Comparison of ENCODE assay signal across 18 cellular contexts in the genomic region with DNA sequence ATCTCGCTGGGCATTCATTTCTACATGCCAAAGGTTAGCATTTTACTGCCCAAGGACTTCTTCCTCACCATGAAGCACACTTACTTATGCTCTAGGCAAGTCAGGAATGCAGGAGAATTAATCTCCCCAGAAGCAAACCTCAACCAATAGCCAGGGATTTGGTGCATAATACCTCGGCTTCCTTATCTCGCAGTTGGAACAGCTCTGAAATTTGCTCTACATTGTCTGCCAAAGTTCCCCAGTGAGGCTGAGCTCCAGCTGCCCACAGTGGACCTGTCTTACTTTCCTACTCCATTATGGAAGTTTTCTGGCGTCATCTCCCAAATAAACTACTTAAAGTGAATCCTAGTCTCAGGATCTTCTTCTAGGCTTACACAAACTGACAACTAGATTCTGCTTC. TPM values are rescaled to one million over a fixed set of nuclear protein-coding genes. Genes with fewer than 3 reads are reported as not detected.
DNase-seq lines count a peak whose midpoint lies in the region; ATAC-seq and TF ChIP-seq lines count a peak whose summit lies in the region.
"Had no signal": no experiment of that assay in that cellular context is flagged by ENCODE, and none has a peak within 500 bp of the region (broad histone marks: within the 10 kb centered on the region; RNA-seq: fewer than 3 reads in every experiment).

No MANE protein-coding gene starts in this region.

- WGBS in endodermal cell (ENCODE audit: insufficient coverage in 1 of 2, insufficient read length in 1 of 2), 2 experiments = 94% methylated on average over 4 of the region's 4 CpGs

- H3K27me3 Mint-ChIP-seq in endodermal cell (ENCODE audit: insufficient read depth) (peaks cover 2% of the 10 kb centered on the region), neural progenitor cell (ENCODE audit: insufficient read depth, low read depth) (peaks cover 4% of the 10 kb centered on the region)

- H3K27ac Mint-ChIP-seq in endodermal cell (no peak overlapping the region), neural progenitor cell (peak overlapping the region; percentile 34)
- H3K27ac Mint-ChIP-seq: CD14-positive monocyte; CD4-positive, alpha-beta memory T cell had no signal

- no peak for TF ChIP-seq CTCF in endodermal cell (conservative IDR thresholded peaks at IDR 0.05)
- TF ChIP-seq CTCF in neural progenitor cell (IDR thresholded peaks at IDR 0.05) = no peak

- no peak overlapping the region for H3K27ac ChIP-seq in endodermal cell (ENCODE audit: low read depth, low read length)
- no peak overlapping the region for H3K27ac ChIP-seq in neural progenitor cell
- H3K27ac ChIP-seq: 22Rv1, A549, BLaER1, HL-60 had no signal

- H3K36me3 ChIP-seq in endodermal cell (ENCODE audit: control insufficient read depth, insufficient read depth, low read length) = no peaks in the 10 kb centered on the region
- H3K36me3 ChIP-seq in neural progenitor cell = no peaks in the 10 kb centered on the region
- H3K36me3 ChIP-seq: BLaER1, HAP-1 had no signal

- no peaks in the 10 kb centered on the region for H4K20me1 ChIP-seq in neural progenitor cell (ENCODE audit: low read depth)
- H4K20me1 ChIP-seq: BLaER1 had no signal

- H3K4me1 ChIP-seq in endodermal cell (ENCODE audit: control insufficient read depth, insufficient read depth, low read length) = no peaks in the 10 kb centered on the region
- H3K4me1 ChIP-seq in neural progenitor cell = no peaks in the 10 kb centered on the region
- H3K4me1 ChIP-seq: A549, HAP-1 had no signal

- H3K9me3 Mint-ChIP-seq in endodermal cell = peaks cover 27% of the 10 kb centered on the region
- peaks cover 9% of the 10 kb centered on the region for H3K9me3 Mint-ChIP-seq in neural progenitor cell
- H3K9me3 Mint-ChIP-seq: CD4-positive, alpha-beta memory T cell had no signal

- no peak overlapping the region for H3K4me3 Mint-ChIP-seq in endodermal cell
- no peak overlapping the region for H3K4me3 Mint-ChIP-seq in neural progenitor cell
- H3K4me3 Mint-ChIP-seq: CD14-positive monocyte; CD4-positive, alpha-beta memory T cell had no signal

- no peak overlapping the region for H3K9ac ChIP-seq in endodermal cell (ENCODE audit: extremely low read depth, low read length, poor library complexity, severe bottlenecking)
- H3K9ac ChIP-seq in neural progenitor cell = no peak overlapping the region
- H3K9ac ChIP-seq: BLaER1 had no signal

- H3K9me3 ChIP-seq in endodermal cell (ENCODE audit: control insufficient read depth, low read length) (peaks cover 32% of the 10 kb centered on the region), neural progenitor cell (ENCODE audit: low read depth) (no peaks in the 10 kb centered on the region)
- H3K9me3 ChIP-seq: A549 had no signal

- H3K36me3 Mint-ChIP-seq in endodermal cell (ENCODE audit: low read depth) (peaks cover 3% of the 10 kb centered on the region), neural progenitor cell (peaks cover 3% of the 10 kb centered on the region)
- H3K36me3 Mint-ChIP-seq: CD14-positive monocyte; CD4-positive, alpha-beta memory T cell had no signal

- H3K27me3 ChIP-seq in endodermal cell (ENCODE audit: control insufficient read depth, insufficient read depth, low read length, poor library complexity, severe bottlenecking) (no peaks in the 10 kb centered on the region), neural progenitor cell (no peaks in the 10 kb centered on the region)
- H3K27me3 ChIP-seq: BLaER1 had no signal

- no peaks in the 10 kb centered on the region for H3K79me2 ChIP-seq in neural progenitor cell (ENCODE audit: low read depth)

- ATAC-seq in GM18502 (IDR thresholded peaks at IDR 0.05; ENCODE audit: poor library complexity, unreplicated experiment) (no peak), HG03439 (IDR thresholded peaks at IDR 0.05; ENCODE audit: unreplicated experiment) (no peak)
- ATAC-seq: A549 had no signal

- H3K4me1 Mint-ChIP-seq in endodermal cell = peaks cover 7% of the 10 kb centered on the region
- no peaks in the 10 kb centered on the region for H3K4me1 Mint-ChIP-seq in neural progenitor cell
- H3K4me1 Mint-ChIP-seq: CD14-positive monocyte had no signal

- H3K4me3 ChIP-seq in endodermal cell (ENCODE audit: low read length) (peak overlapping the region; percentile 16), neural progenitor cell (no peak overlapping the region)
- H3K4me3 ChIP-seq: A549, BLaER1, HAP-1 had no signal

- no peak overlapping the region for H2AFZ ChIP-seq in neural progenitor cell (replicated peaks)

- no peaks in the 10 kb centered on the region for H3F3A ChIP-seq in neural progenitor cell (ENCODE audit: low read depth)

- no peak overlapping the region for H3K4me2 ChIP-seq in neural progenitor cell
- H3K4me2 ChIP-seq: A549, BLaER1 had no signal

- peak; percentile 37 for DNase-seq in NCI-H82 (lab: John Stamatoyannopoulos, UW)
- no peak for DNase-seq in NCI-H82 treated with DMSO at 0.1 percent for 48 hours (lab: John Stamatoyannopoulos, UW; ENCODE audit: unreplicated experiment)
- DNase-seq in amniotic epithelial cell (ENCODE audit: low read depth) = peak; percentile 82
- DNase-seq in endodermal cell = no peak
- DNase-seq in neural progenitor cell (ENCODE audit: low spot score) = no peak
- DNase-seq in stimulated activated naive CD4-positive, alpha-beta T cell treated with Interleukin-2 at 50 U/mL for 16 hours (lab: John Stamatoyannopoulos, UW) = no peak
- DNase-seq: CD4-positive, alpha-beta memory T cell; DMS153; DMS79; GDM1 had no signal

RNA-seq across cellular contexts. Expression of a gene that starts 57.6 kb away (rescaled TPM):
- total RNA-seq in endodermal cell = 1 to 10 TPM; 3.1 to 5.7 TPM
- 3.6 TPM for polyA plus RNA-seq in endodermal cell (2013, experiment 1 of 2)
- 1.7 TPM for polyA plus RNA-seq in endodermal cell (2013, experiment 2 of 2)
- 1.8 and 2.7 TPM in 2 replicates for total RNA-seq in neural progenitor cell (ENCODE audit: low replicate concordance)

Comparison
In these comparisons a context has a peak if more than half of its experiments do, and no peak if none do; other contexts are left out.
1. DNase-seq: peak in NCI-H82 (single experiment) and amniotic epithelial cell (single experiment); none in NCI-H82 treated with DMSO at 0.1 percent for 48 hours (single experiment), endodermal cell (single experiment), neural progenitor cell (single experiment) and stimulated activated naive CD4-positive, alpha-beta T cell treated with Interleukin-2 at 50 U/mL for 16 hours (single experiment).